In the genomic region with DNA sequence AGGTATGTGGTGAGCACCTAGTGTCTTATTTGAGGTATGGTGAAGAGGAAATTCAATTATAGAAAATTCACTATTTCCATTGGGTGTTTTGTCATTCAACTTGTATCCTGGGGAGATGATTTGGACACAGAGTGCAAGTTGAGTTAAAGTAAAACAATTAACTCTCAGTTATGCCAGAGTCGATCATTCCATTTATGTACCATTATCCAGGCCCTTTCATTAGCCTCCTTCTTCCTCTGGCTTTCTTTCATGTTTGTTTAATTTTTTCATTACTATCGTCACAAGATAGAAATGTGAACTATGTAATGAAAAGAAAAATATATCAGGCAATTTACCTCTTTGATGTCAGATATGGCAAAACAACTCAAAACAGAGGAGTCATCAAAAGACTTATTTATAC, we compare ENCODE assay signal across 29 cellular contexts.
DNase-seq lines count a peak whose midpoint lies in the region; ATAC-seq, FAIRE-seq and TF ChIP-seq lines count a peak whose summit lies in the region.
"Had no signal": no experiment of that assay in that cellular context is flagged by ENCODE, and none has a peak within 500 bp of the region (broad histone marks: within the 10 kb centered on the region; RNA-seq: fewer than 3 reads in every experiment).

No MANE protein-coding gene starts in this region.

- 72% methylated on average over 2 of the region's 2 CpGs for WGBS in smooth muscle cell (ENCODE audit: low lambda C conversion rate)

- intact Hi-C loops in OCI-LY7 (cut with micrococcal nuclease; ENCODE audit: unreplicated experiment) = no loop called here

- no TSS peak for BruUV-seq in OCI-LY7 (replicated peaks; lab: Mats Ljungman, UMichigan)

- no peak overlapping the region for H3K9ac ChIP-seq in smooth muscle cell (ENCODE audit: low read depth)
- H3K9ac ChIP-seq: GM23248 had no signal

- no peak for ATAC-seq in naive thymus-derived CD8-positive, alpha-beta T cell
- ATAC-seq: CD8-positive, alpha-beta T cell; HepG2 had no signal

- CTCF ChIA-PET in OCI-LY7 (lab: Charles Lee; ENCODE audit: unreplicated experiment) = no interaction called here

- H3K9me2 ChIP-seq in OCI-LY7 (ENCODE audit: insufficient read depth, low read length) = no peaks in the 10 kb centered on the region

- H3K27me3 ChIP-seq in smooth muscle cell (ENCODE audit: low read depth) = no peaks in the 10 kb centered on the region

- H3K4me3 Mint-ChIP-seq in naive thymus-derived CD8-positive, alpha-beta T cell = no peak overlapping the region
- H3K4me3 Mint-ChIP-seq: CD8-positive, alpha-beta T cell; H9; HFFc6 had no signal

- in situ Hi-C loops in SK-MEL-5 (cut with HindIII; ENCODE audit: low pct_unique_long_range_greater_than_20kb, low sequenced_read_pairs) = no loop called here

- TF ChIP-seq CTCF in smooth muscle cell (IDR thresholded peaks at IDR 0.05; ENCODE audit: borderline replicate concordance, insufficient read depth, poor library complexity, severe bottlenecking) = no peak
- TF ChIP-seq CTCF in OCI-LY7 (conservative IDR thresholded peaks at IDR 0.05; ENCODE audit: low read length) = no peak

- POLR2A ChIA-PET in OCI-LY7 (lab: Charles Lee) = no interaction called here
- POLR2A ChIA-PET in naive thymus-derived CD8-positive, alpha-beta T cell (lab: Charles Lee) = no interaction called here

- peak; percentile 11 for DNase-seq in M059J (ENCODE audit: low read depth)
- DNase-seq in SK-MEL-5 (ENCODE audit: low read depth, low spot score) = peak; percentile 2
- DNase-seq in smooth muscle cell (lab: John Stamatoyannopoulos, UW; ENCODE audit: unreplicated experiment) = no peak
- DNase-seq in OCI-LY7 (ENCODE audit: low spot score) = no peak
- DNase-seq in naive thymus-derived CD8-positive, alpha-beta T cell = no peak
- no peak for DNase-seq in OCI-M1 (lab: John Stamatoyannopoulos, UW)
- DNase-seq: AML-193; C1 segment of cervical spinal cord; Calu3; CD8-positive, alpha-beta T cell; DMS153; GM23248; H9; HFFc6; KBM-7; NCI-H1092 treated with DMSO at 0.1 percent for 48 hours; NCI-H1436 treated with DMSO at 0.1 percent for 48 hours; NCI-H2081; NCI-H2171; NCI-H345; NCI-H524; PC-9; RPMI8226; SHP77 had no signal

- H2AFZ ChIP-seq in smooth muscle cell (ENCODE audit: low read depth) (no peak overlapping the region), OCI-LY7 (ENCODE audit: low read length) (no peak overlapping the region)
- H2AFZ ChIP-seq: GM23248 had no signal

- H3K4me2 ChIP-seq in smooth muscle cell = no peak overlapping the region
- H3K4me2 ChIP-seq in OCI-LY7 (ENCODE audit: low read length) = no peak overlapping the region

- peak overlapping the region; percentile 73 for H3K27ac ChIP-seq in smooth muscle cell (ENCODE audit: low read depth)
- no peak overlapping the region for H3K27ac ChIP-seq in OCI-LY7 (ENCODE audit: low read depth, low read length, poor library complexity, severe bottlenecking)
- H3K27ac ChIP-seq: GM23248, HL-60 had no signal

- no peak overlapping the region for H3K27ac Mint-ChIP-seq in naive thymus-derived CD8-positive, alpha-beta T cell
- H3K27ac Mint-ChIP-seq: CD8-positive, alpha-beta T cell; H9; HFFc6 had no signal

- no peaks in the 10 kb centered on the region for H3K4me1 ChIP-seq in smooth muscle cell (ENCODE audit: low read depth)
- H3K4me1 ChIP-seq in OCI-LY7 (ENCODE audit: insufficient read depth, low read length, poor library complexity, severe bottlenecking) = no peaks in the 10 kb centered on the region

- no peaks in the 10 kb centered on the region for H3K36me3 ChIP-seq in smooth muscle cell (ENCODE audit: low read depth)
- H3K36me3 ChIP-seq in OCI-LY7 (ENCODE audit: insufficient read depth, low read length) = no peaks in the 10 kb centered on the region

- H3K79me2 ChIP-seq in smooth muscle cell (ENCODE audit: low read depth) = no peaks in the 10 kb centered on the region
- H3K79me2 ChIP-seq in OCI-LY7 (ENCODE audit: insufficient read depth, low read depth, low read length) = no peaks in the 10 kb centered on the region

- H3K9me3 Mint-ChIP-seq in naive thymus-derived CD8-positive, alpha-beta T cell = peaks cover 1 to 16% (median 7%) of the 10 kb centered on the region in 9 donors
- H3K9me3 Mint-ChIP-seq: H9 had no signal

- H3K9me3 ChIP-seq in smooth muscle cell (replicated peaks; ENCODE audit: low read depth) (no peaks in the 10 kb centered on the region), OCI-LY7 (ENCODE audit: low read length) (no peaks in the 10 kb centered on the region)

- H3F3A ChIP-seq in smooth muscle cell (ENCODE audit: low read depth) = no peaks in the 10 kb centered on the region

- no peaks in the 10 kb centered on the region for H4K20me1 ChIP-seq in smooth muscle cell (ENCODE audit: low read depth)
- no peaks in the 10 kb centered on the region for H4K20me1 ChIP-seq in OCI-LY7 (ENCODE audit: insufficient read depth, low read length)

- FAIRE-seq in endometrium (lab: Jason Lieb, UNC) = peak; percentile 72
- FAIRE-seq: G401.6, GM12892, HepG2 had no signal

- H3K4me3 ChIP-seq in smooth muscle cell (no peak overlapping the region), OCI-LY7 (ENCODE audit: low read depth, low read length, poor library complexity, severe bottlenecking) (no peak overlapping the region)
- H3K4me3 ChIP-seq: GM23248 had no signal

- H3K36me3 Mint-ChIP-seq in naive thymus-derived CD8-positive, alpha-beta T cell = no peaks in the 10 kb centered on the region
- H3K36me3 Mint-ChIP-seq: CD8-positive, alpha-beta T cell had no signal

- H3K27me3 Mint-ChIP-seq in naive thymus-derived CD8-positive, alpha-beta T cell = no peaks in the 10 kb centered on the region

- H3K4me1 Mint-ChIP-seq in naive thymus-derived CD8-positive, alpha-beta T cell = no peaks in the 10 kb centered on the region

Comparison
In these comparisons a context has a peak if more than half of its experiments do, and no peak if none do; other contexts are left out.
1. DNase-seq: peak in M059J (single experiment) and SK-MEL-5 (single experiment); none in smooth muscle cell (single experiment), OCI-LY7 (single experiment), naive thymus-derived CD8-positive, alpha-beta T cell (0 of 10) and OCI-M1 (single experiment).